9 cellular contexts compared by ENCODE assay signal in the genomic region with DNA sequence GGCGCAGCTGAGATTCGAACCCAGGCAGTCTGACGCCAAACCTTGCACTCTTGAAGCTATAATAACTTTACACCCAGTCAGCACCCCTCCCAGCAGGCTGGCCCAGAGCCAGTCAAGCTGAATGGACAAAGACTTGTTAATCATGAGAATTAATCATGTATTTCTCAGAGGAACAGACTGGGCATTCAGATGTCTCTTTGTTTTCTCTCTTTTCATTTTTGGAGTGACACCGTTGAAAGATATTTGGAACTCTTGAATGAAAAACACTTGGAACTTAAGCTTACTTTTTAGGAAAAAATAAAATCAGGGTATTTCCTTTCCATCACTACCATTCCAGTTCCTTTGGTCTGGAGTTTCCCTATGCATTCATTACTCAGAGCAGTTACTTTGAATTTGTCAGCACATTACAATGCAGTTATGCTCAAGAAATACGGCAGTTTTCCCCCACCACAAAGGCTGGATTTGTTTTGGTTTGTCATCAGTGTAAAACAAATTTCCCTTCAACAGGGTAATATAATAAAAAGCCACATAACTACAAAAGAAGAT. TPM values are rescaled to one million over a fixed set of nuclear protein-coding genes. Genes with fewer than 3 reads are reported as not detected.
DNase-seq lines count a peak whose midpoint lies in the region; ATAC-seq and TF ChIP-seq lines count a peak whose summit lies in the region.
"Had no signal": no experiment of that assay in that cellular context is flagged by ENCODE, and none has a peak within 500 bp of the region (broad histone marks: within the 10 kb centered on the region; RNA-seq: fewer than 3 reads in every experiment).

No MANE protein-coding gene starts in this region.

- no peak overlapping the region for H3K9ac ChIP-seq in HCT116 (ENCODE audit: low read length)

- H2AFZ ChIP-seq in HCT116 (ENCODE audit: low read depth, low read length, poor library complexity, severe bottlenecking) = peak overlapping the region; percentile 45

- no peaks in the 10 kb centered on the region for H3K9me2 ChIP-seq in HCT116 (ENCODE audit: insufficient read depth)

- RAD21 ChIA-PET in HCT116 (lab: Charles Lee; ENCODE audit: low non-redundant PET in 1 of 2, low total read pairs in 2 of 2, uncharacterized antibody in 2 of 2, unreplicated experiment in 2 of 2) = no interaction called here

- no peak overlapping the region for H3K27ac ChIP-seq in HCT116 (ENCODE audit: low read depth, low read length)

- no peak for TF ChIP-seq POLR2A in HCT116 (IDR thresholded peaks at IDR 0.05; ENCODE audit: borderline replicate concordance, extremely low read depth, insufficient read depth, insufficient read length)

- TF ChIP-seq RAD21 in HCT116 (IDR thresholded peaks at IDR 0.05; ENCODE audit: low read depth) = no peak

- H3K79me2 ChIP-seq in HCT116 (ENCODE audit: insufficient read depth, low read length) = no peaks in the 10 kb centered on the region

- no TSS peak for BruUV-seq in HCT116 (replicated peaks; lab: Mats Ljungman, UMichigan)

- intact Hi-C loops in HCT116 (cut with micrococcal nuclease) = no loop called here
- intact Hi-C loops in left cardiac atrium (cut with DNase I) = no loop called here

- no peak for TF ChIP-seq CTCF in HCT116 (IDR thresholded peaks at IDR 0.05 in 2 of 3, conservative IDR thresholded peaks at IDR 0.05 in 1 of 3; ENCODE audit: borderline replicate concordance in 1 of 3, insufficient read depth in 1 of 3, low read depth in 2 of 3, low read length in 2 of 3)

- H3K27me3 ChIP-seq in HCT116 (ENCODE audit: insufficient read depth, low read length) = no peaks in the 10 kb centered on the region
- H3K27me3 ChIP-seq in H7 (ENCODE audit: control insufficient read depth, insufficient read depth, low read length) = no peaks in the 10 kb centered on the region

- no peaks in the 10 kb centered on the region for H4K20me1 ChIP-seq in HCT116 (ENCODE audit: insufficient read depth)

- H3K9me3 ChIP-seq in HCT116 (ENCODE audit: control insufficient read depth in 1 of 2, insufficient read depth in 1 of 2, low read depth in 1 of 2, low read length in 2 of 2) = no peaks in the 10 kb centered on the region

- ATAC-seq in HCT116 = peak; percentile 36; the same call in 1 of the 2 replicates
- peak; percentile 12 to 75 for ATAC-seq in left cardiac atrium
- ATAC-seq: activated naive CD4-positive, alpha-beta T cell treated with anti-CD3 and anti-CD28 coated beads, Interleukin-2, amount 50 U/mL, for 72 hours had no signal

- CTCF ChIA-PET in HCT116 (lab: Charles Lee) = interaction anchor here (1.5 to 1.7 kb wide), 2 partner anchors 10 to 92 kb away, joined by 3 to 4 read pairs; no protein-coding TSS in a partner anchor

- no peaks in the 10 kb centered on the region for H3K36me3 ChIP-seq in HCT116 (ENCODE audit: control insufficient read depth in 1 of 2, insufficient read depth in 2 of 2, low read length in 2 of 2)
- H3K36me3 ChIP-seq in H7 (replicated peaks; ENCODE audit: control insufficient read depth, insufficient read depth, low read length) = no peaks in the 10 kb centered on the region

- no peak overlapping the region for H3K4me3 ChIP-seq in HCT116 (replicated peaks in 1 of 2; ENCODE audit: low read depth in 1 of 2, low read length in 2 of 2)
- H3K4me3 ChIP-seq in H7 (ENCODE audit: insufficient read depth, low read depth, low read length) = no peak overlapping the region

- POLR2A ChIA-PET in HCT116 (lab: Charles Lee) = interaction anchor here (1.5 kb wide), 1 partner anchor 10 kb away, joined by 4 read pairs; no protein-coding TSS in a partner anchor

- no peak for DNase-seq in HCT116 (ENCODE audit: low read depth, low spot score)
- DNase-seq in amniotic epithelial cell (ENCODE audit: low read depth) = peak; percentile 94
- peak; percentile 58 for DNase-seq in left cardiac atrium
- peak; percentile 87 for DNase-seq in stromal cell of bone marrow (ENCODE audit: low read depth)
- DNase-seq in CD1c-positive myeloid dendritic cell (ENCODE audit: extremely low spot score) = no peak
- DNase-seq in stimulated activated CD4-positive, alpha-beta T cell treated with anti-CD3 and anti-CD28 coated beads, Interleukin-4, amount 100 ng/mL, for 24 hours = no peak
- no peak for DNase-seq in H7
- DNase-seq: NCI-H2227 treated with DMSO at 0.1 percent for 48 hours had no signal

- H3K4me1 ChIP-seq in HCT116 (ENCODE audit: control insufficient read depth in 1 of 2, insufficient read depth in 2 of 2, low read length in 2 of 2) = peaks cover 0 to 27% of the 10 kb centered on the region in 2 experiments; a peak in 2 of 4 replicates

- H3K4me2 ChIP-seq in HCT116 (ENCODE audit: low read length) = peak overlapping the region; percentile 24

TF ChIP-seq in HCT116, 20 proteins besides CTCF, POLR2A, EP300 and RAD21:
- TF ChIP-seq FOSL1 (IDR thresholded peaks at IDR 0.05; ENCODE audit: low read depth) (peak; percentile 39; the same call in 1 of the 2 replicates), EZH2 (IDR thresholded peaks at IDR 0.05) (no peak), POLR2AphosphoS5 (IDR thresholded peaks at IDR 0.05; ENCODE audit: low read depth, low read length) (no peak), JUND (IDR thresholded peaks at IDR 0.05) (peak; percentile 38; the same call in 1 of the 2 replicates), SIN3A (IDR thresholded peaks at IDR 0.05; ENCODE audit: low read depth) (no peak), EZH2phosphoT487 (IDR thresholded peaks at IDR 0.05; ENCODE audit: borderline replicate concordance) (no peak), ZNF274 (IDR thresholded peaks at IDR 0.05; ENCODE audit: low read depth, low read length) (no peak), SP1 (IDR thresholded peaks at IDR 0.05; ENCODE audit: low read depth) (peak; percentile 30; the same call in 1 of the 2 replicates), CBX3 (IDR thresholded peaks at IDR 0.05; ENCODE audit: low read depth) (0 out of 2 replicates have a peak, but pooled peaks have one; percentile 13), CEBPB (IDR thresholded peaks at IDR 0.05; ENCODE audit: low read depth) (no peak)
- TF ChIP-seq, protein P1, sequence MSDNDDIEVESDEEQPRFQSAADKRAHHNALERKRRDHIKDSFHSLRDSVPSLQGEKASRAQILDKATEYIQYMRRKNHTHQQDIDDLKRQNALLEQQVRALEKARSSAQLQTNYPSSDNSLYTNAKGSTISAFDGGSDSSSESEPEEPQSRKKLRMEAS (IDR thresholded peaks at IDR 0.05) = no peak
- TF ChIP-seq, protein P2, sequence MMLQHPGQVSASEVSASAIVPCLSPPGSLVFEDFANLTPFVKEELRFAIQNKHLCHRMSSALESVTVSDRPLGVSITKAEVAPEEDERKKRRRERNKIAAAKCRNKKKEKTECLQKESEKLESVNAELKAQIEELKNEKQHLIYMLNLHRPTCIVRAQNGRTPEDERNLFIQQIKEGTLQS (IDR thresholded peaks at IDR 0.05) = no peak

RNA-seq across cellular contexts. Expression of a gene that starts 22.5 kb away (rescaled TPM):
- total RNA-seq in HCT116 (2021; ENCODE audit: unreplicated experiment) (1.2 TPM), left cardiac atrium (10 to 100 TPM; 12.3 to 19.6 TPM)
- polyA plus RNA-seq in HCT116 (2012) = 1.1 and 1.5 TPM in 2 replicates
- 2.0 and 5.4 TPM in 2 replicates for total RNA-seq in H7 (2014; rRNA removed; shearing (Covaris generic))
- total RNA-seq: activated naive CD4-positive, alpha-beta T cell treated with anti-CD3 and anti-CD28 coated beads, Interleukin-2, amount 50 U/mL, for 72 hours had no signal

Comparison
In these comparisons a context has a peak if more than half of its experiments do, and no peak if none do; other contexts are left out.
1. DNase-seq: peak in amniotic epithelial cell (single experiment), left cardiac atrium (single experiment) and stromal cell of bone marrow (single experiment); none in HCT116 (single experiment), CD1c-positive myeloid dendritic cell (single experiment), stimulated activated CD4-positive, alpha-beta T cell treated with anti-CD3 and anti-CD28 coated beads, Interleukin-4, amount 100 ng/mL, for 24 hours (single experiment) and H7 (single experiment).